8 cellular contexts compared by ENCODE assay signal in the genomic region with DNA sequence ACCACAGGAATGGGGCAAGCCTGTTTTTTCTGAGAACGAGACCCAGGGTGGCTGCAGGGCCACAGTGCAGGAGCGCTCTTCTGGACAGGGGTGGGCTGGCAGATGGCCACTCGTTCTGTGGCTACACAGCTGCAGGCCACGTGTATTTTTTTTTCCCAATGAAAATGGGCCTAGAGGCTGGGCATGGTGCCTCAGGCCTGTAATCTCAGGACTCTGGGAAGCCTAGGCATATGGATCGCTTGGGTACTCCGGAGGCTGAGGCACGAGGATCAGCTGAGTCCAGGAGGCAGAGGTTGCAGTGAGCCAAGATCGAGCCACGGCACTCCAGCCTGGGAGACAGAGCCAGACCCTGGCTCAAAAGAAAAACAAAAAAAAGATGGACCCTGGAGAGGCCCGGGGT. TPM values are rescaled to one million over a fixed set of nuclear protein-coding genes. Genes with fewer than 3 reads are reported as not detected.
DNase-seq lines count a peak whose midpoint lies in the region; ATAC-seq and TF ChIP-seq lines count a peak whose summit lies in the region.

No MANE protein-coding gene starts in this region.

- 50% methylated on average over 4 of the region's 10 CpGs for WGBS in right lobe of liver (ENCODE audit: insufficient coverage, low coverage, low lambda C conversion rate, missing lambda C conversion rate)
- WGBS in aorta, 2 donors, result 5% methylated on average over 10 of the region's 10 CpGs

- no peak for TF ChIP-seq POLR2A in right lobe of liver (IDR thresholded peaks at IDR 0.05)

- H3K4me1 ChIP-seq in adipocyte (ENCODE audit: control insufficient read depth, insufficient read depth, low read length) (peaks cover 12% of the 10 kb centered on the region), right lobe of liver (peaks cover 0 to 10% (median 0%) of the 10 kb centered on the region in 4 donors), aorta (ENCODE audit: control insufficient read depth in 1 of 2, insufficient read depth in 2 of 2, low read length in 2 of 2) (no peaks in the 10 kb centered on the region)

- no peak overlapping the region for H3K27ac ChIP-seq in right lobe of liver
- peak overlapping the region in 1 of 2 donors; percentile 14 for H3K27ac ChIP-seq in aorta (ENCODE audit: low read depth in 1 of 2, low read length in 2 of 2)

- TF ChIP-seq CTCF in right lobe of liver (IDR thresholded peaks at IDR 0.05), result no peak

- intact Hi-C loops in Right ventricle myocardium superior (cut with DNase I) (no loop called here), cardiac septum (cut with DNase I) (no loop called here), right lobe of liver (cut with DNase I) (no loop called here), aorta (cut with DNase I) (no loop called here)

- DNase-seq in Right ventricle myocardium superior (no peak), cardiac septum (ENCODE audit: low spot score) (no peak), adipocyte (ENCODE audit: low read depth) (no peak), right lobe of liver (no peak), aorta (no peak), NCI-H1105 treated with DMSO at 0.1 percent for 48 hours (lab: John Stamatoyannopoulos, UW) (no peak), NCI-H774 (lab: John Stamatoyannopoulos, UW) (no peak)

- H3K27me3 ChIP-seq in adipocyte (replicated peaks; ENCODE audit: control insufficient read depth, insufficient read depth, low read length) (no peaks in the 10 kb centered on the region), right lobe of liver (no peaks in the 10 kb centered on the region), aorta (ENCODE audit: control insufficient read depth in 1 of 2, insufficient read depth in 2 of 2, low read length in 1 of 2) (no peaks in the 10 kb centered on the region)

- ATAC-seq in Right ventricle myocardium superior (ENCODE audit: poor library complexity), result peak; percentile 33
- ATAC-seq in right lobe of liver, result peak in 1 of 4 donors; percentile 13
- peak; percentile 39 for ATAC-seq in aorta (ENCODE audit: low FRiP score)
- ATAC-seq in HG03521 (IDR thresholded peaks at IDR 0.05; ENCODE audit: unreplicated experiment), result no peak

- no peaks in the 10 kb centered on the region for H3K9me3 ChIP-seq in adipocyte (ENCODE audit: control insufficient read depth, low read length)
- no peaks in the 10 kb centered on the region for H3K9me3 ChIP-seq in right lobe of liver
- no peaks in the 10 kb centered on the region for H3K9me3 ChIP-seq in aorta (ENCODE audit: control insufficient read depth, low read length)

- H3K36me3 ChIP-seq in adipocyte (ENCODE audit: control insufficient read depth, insufficient read depth, low read length, severe bottlenecking), result peaks cover 8% of the 10 kb centered on the region
- peaks cover 0 to 5% (median 0%) of the 10 kb centered on the region in 4 donors for H3K36me3 ChIP-seq in right lobe of liver
- no peaks in the 10 kb centered on the region for H3K36me3 ChIP-seq in aorta (ENCODE audit: control insufficient read depth in 1 of 2, insufficient read depth in 2 of 2, low read length in 1 of 2)

- H3K4me3 ChIP-seq in adipocyte (ENCODE audit: low read length) (peak overlapping the region; percentile 85), right lobe of liver (peak overlapping the region; percentile 9 to 49 (median 12)), aorta (ENCODE audit: low read length in 2 of 2) (no peak overlapping the region)

- peak overlapping the region; percentile 75 for H3K9ac ChIP-seq in adipocyte (ENCODE audit: low read length)

RNA-seq across cellular contexts. Expression of a gene that starts 6.8 kb away (rescaled TPM):
- total RNA-seq in Right ventricle myocardium superior (13.6 TPM), cardiac septum (7.4 TPM), right lobe of liver (10 to 100 TPM in 4 of 6 experiments, 1 to 10 TPM in 2; 9.0 to 14.2 (median 12.0) TPM), aorta (10 to 100 TPM; 21.2 to 34.6 TPM)
- 10 to 100 TPM in 1 of 2 donors, 1 to 10 TPM in 1; 8.8 to 23.9 TPM for polyA plus RNA-seq in aorta

RNA-seq across cellular contexts. Expression of a gene that starts 12.8 kb away (rescaled TPM):
- total RNA-seq in Right ventricle myocardium superior (14.7 TPM), cardiac septum (11.6 TPM), right lobe of liver (10 to 100 TPM in 1 of 6 experiments, 1 to 10 TPM in 5; 5.6 to 11.5 (median 6.0) TPM), aorta (1 to 10 TPM; 5.7 to 8.3 TPM)
- 10 to 100 TPM; 13.3 to 20.0 TPM for polyA plus RNA-seq in aorta

RNA-seq across cellular contexts. Expression of a gene that starts 23.1 kb away (rescaled TPM):
- total RNA-seq in Right ventricle myocardium superior (0.32 TPM), cardiac septum (not detected), right lobe of liver (not detected), aorta (not detected)
- polyA plus RNA-seq in aorta, result not detected

RNA-seq across cellular contexts. Expression of a gene that starts 36.6 kb away (rescaled TPM):
- total RNA-seq in Right ventricle myocardium superior (0.81 TPM), cardiac septum (0.94 TPM), right lobe of liver (1 to 10 TPM in 2 of 6 experiments, under 1 TPM in 3, not detected in 1; 0.25 to 1.7 (median 0.79) TPM), aorta (1 to 10 TPM; 1.8 to 2.0 TPM)
- polyA plus RNA-seq in aorta, result 1 to 10 TPM; 3.8 to 9.6 TPM

RNA-seq across cellular contexts. Expression of a gene that starts 56.0 kb away (rescaled TPM):
- total RNA-seq in Right ventricle myocardium superior (30.3 TPM), cardiac septum (32.3 TPM), right lobe of liver (10 to 100 TPM; 44.3 to 72.8 (median 63.0) TPM), aorta (10 to 100 TPM; 45.3 to 55.1 TPM)
- polyA plus RNA-seq in aorta, result 10 to 100 TPM; 33.7 to 74.1 TPM

Comparison
In these comparisons a context has a peak if more than half of its experiments do, and no peak if none do; other contexts are left out.
1. H3K4me3 ChIP-seq: peak in adipocyte (single experiment) and right lobe of liver (3 of 3); none in aorta (0 of 2).